ENCODE assay signal across 21 cellular contexts in the genomic region with DNA sequence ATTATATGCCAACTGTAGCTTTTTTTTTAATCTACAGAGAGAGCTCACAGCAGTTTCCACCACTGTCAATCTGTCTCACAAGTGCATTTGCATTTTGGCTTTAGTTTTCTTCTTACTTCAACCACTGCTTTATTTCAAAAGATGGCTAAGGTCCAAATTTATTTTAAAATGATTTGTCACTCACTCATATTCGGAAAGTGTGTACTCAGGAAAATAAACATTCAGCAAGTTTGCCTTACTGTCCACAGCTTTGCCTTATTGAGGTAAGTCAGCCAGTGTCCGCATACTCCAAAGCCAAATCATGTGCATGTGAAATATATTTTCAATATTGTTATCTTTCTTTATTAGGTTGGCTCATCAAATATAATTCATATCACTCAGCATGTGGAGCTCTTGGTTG.
DNase-seq lines count a peak whose midpoint lies in the region; ATAC-seq, FAIRE-seq and TF ChIP-seq lines count a peak whose summit lies in the region.
"Had no signal": no experiment of that assay in that cellular context is flagged by ENCODE, and none has a peak within 500 bp of the region (broad histone marks: within the 10 kb centered on the region; RNA-seq: fewer than 3 reads in every experiment).

No MANE protein-coding gene starts in this region.

- H3K36me3 ChIP-seq in RWPE2 (ENCODE audit: low read depth), result no peaks in the 10 kb centered on the region
- H3K36me3 ChIP-seq in CD8-positive, alpha-beta memory T cell (ENCODE audit: insufficient read depth, low read length), result no peaks in the 10 kb centered on the region
- H3K36me3 ChIP-seq: BLaER1 treated with 17β-estradiol and CSF1 and Interleukin-3, amounts not matched to agents 10 nM and 100 nM had no signal

- DNase-seq in A549 (ENCODE audit: low read depth in 1 of 2, low spot score in 1 of 2) (no peak), RWPE2 (ENCODE audit: low spot score) (no peak), epithelial cell of prostate (ENCODE audit: low read depth, low spot score) (no peak), superior temporal gyrus (ENCODE audit: extremely low spot score) (no peak)
- DNase-seq in CD8-positive, alpha-beta memory T cell, result no peak
- no peak for DNase-seq in activated naive CD8-positive, alpha-beta T cell treated with anti-CD3 and anti-CD28 coated beads for 36 hours
- DNase-seq: 8988T; CD4-positive, CD25-positive, alpha-beta regulatory T cell; DMS153; DMS79; GDM1; GOT3; H7; HFFc6 had no signal

- H3K9me3 ChIP-seq in A549 (no peaks in the 10 kb centered on the region), RWPE2 (ENCODE audit: severe bottlenecking) (no peaks in the 10 kb centered on the region)
- no peaks in the 10 kb centered on the region for H3K9me3 ChIP-seq in CD8-positive, alpha-beta memory T cell (ENCODE audit: low read length)
- H3K9me3 ChIP-seq: BLaER1 treated with 17β-estradiol and CSF1 and Interleukin-3, amounts not matched to agents 10 nM and 100 nM had no signal

- H3K27ac ChIP-seq in A549 (no peak overlapping the region), RWPE2 (ENCODE audit: poor library complexity, severe bottlenecking) (peak overlapping the region; percentile 45), epithelial cell of prostate (peak overlapping the region; percentile 49)
- H3K27ac ChIP-seq in CD8-positive, alpha-beta memory T cell (ENCODE audit: low read depth, low read length), result no peak overlapping the region
- H3K27ac ChIP-seq: BLaER1 treated with 17β-estradiol and CSF1 and Interleukin-3, amounts not matched to agents 10 nM and 100 nM; HL-60 had no signal

- WGBS in A549 (ENCODE audit: missing lambda C conversion rate), result 36% methylated on average over 2 of the region's 2 CpGs

- no peak for TF ChIP-seq RAD21 in A549 (conservative IDR thresholded peaks at IDR 0.05 in 1 of 2, IDR thresholded peaks at IDR 0.05 in 1 of 2)

- CTCF ChIA-PET in A549 (lab: Yijun Ruan, JAX), result no interaction called here
- CTCF ChIA-PET in CD8-positive, alpha-beta memory T cell (lab: Charles Lee), result no interaction called here

- H3K4me1 Mint-ChIP-seq in nephron, result no peaks in the 10 kb centered on the region
- H3K4me1 Mint-ChIP-seq in CD8-positive, alpha-beta memory T cell, result no peaks in the 10 kb centered on the region
- no peaks in the 10 kb centered on the region for H3K4me1 Mint-ChIP-seq in activated naive CD8-positive, alpha-beta T cell treated with anti-CD3 and anti-CD28 coated beads for 36 hours
- H3K4me1 Mint-ChIP-seq: B cell; CD4-positive, CD25-positive, alpha-beta regulatory T cell had no signal

- H3K4me1 ChIP-seq in A549, result peaks cover 24% of the 10 kb centered on the region; the same call in 2 of the 3 replicates
- H3K4me1 ChIP-seq in RWPE2 (ENCODE audit: insufficient read depth, poor library complexity, severe bottlenecking), result peaks cover 14% of the 10 kb centered on the region
- H3K4me1 ChIP-seq in CD8-positive, alpha-beta memory T cell (ENCODE audit: insufficient read depth, low read length), result no peaks in the 10 kb centered on the region
- H3K4me1 ChIP-seq: BLaER1 treated with 17β-estradiol and CSF1 and Interleukin-3, amounts not matched to agents 10 nM and 100 nM had no signal

- H3K4me3 Mint-ChIP-seq in nephron, result no peak overlapping the region
- no peak overlapping the region for H3K4me3 Mint-ChIP-seq in CD8-positive, alpha-beta memory T cell
- H3K4me3 Mint-ChIP-seq in activated naive CD8-positive, alpha-beta T cell treated with anti-CD3 and anti-CD28 coated beads for 36 hours, result no peak overlapping the region
- H3K4me3 Mint-ChIP-seq: B cell; CD4-positive, CD25-positive, alpha-beta regulatory T cell; HFFc6 had no signal

- no peak for FAIRE-seq in A549 (lab: Jason Lieb, UNC)
- FAIRE-seq: GM12892, GM18507 had no signal

- H3K27ac Mint-ChIP-seq in nephron, result peak overlapping the region in 2 of 3 experiments; percentile 35 to 40
- no peak overlapping the region for H3K27ac Mint-ChIP-seq in CD8-positive, alpha-beta memory T cell
- H3K27ac Mint-ChIP-seq in activated naive CD8-positive, alpha-beta T cell treated with anti-CD3 and anti-CD28 coated beads for 36 hours, result no peak overlapping the region
- H3K27ac Mint-ChIP-seq: B cell; CD4-positive, CD25-positive, alpha-beta regulatory T cell; HFFc6 had no signal

- TF ChIP-seq POLR2A in A549 (IDR thresholded peaks at IDR 0.05; ENCODE audit: low read length), result no peak

- H3K36me3 Mint-ChIP-seq in nephron (ENCODE audit: low read depth), result no peaks in the 10 kb centered on the region
- no peaks in the 10 kb centered on the region for H3K36me3 Mint-ChIP-seq in CD8-positive, alpha-beta memory T cell
- H3K36me3 Mint-ChIP-seq in activated naive CD8-positive, alpha-beta T cell treated with anti-CD3 and anti-CD28 coated beads for 36 hours, result no peaks in the 10 kb centered on the region
- H3K36me3 Mint-ChIP-seq: CD4-positive, CD25-positive, alpha-beta regulatory T cell had no signal

- H3K9me3 Mint-ChIP-seq in nephron, result peaks cover 3% of the 10 kb centered on the region
- peaks cover 0 to 3% (median 0%) of the 10 kb centered on the region in 5 donors for H3K9me3 Mint-ChIP-seq in CD8-positive, alpha-beta memory T cell
- H3K9me3 Mint-ChIP-seq in activated naive CD8-positive, alpha-beta T cell treated with anti-CD3 and anti-CD28 coated beads for 36 hours, result no peaks in the 10 kb centered on the region

- H3K27me3 Mint-ChIP-seq in nephron (ENCODE audit: low read depth), result no peaks in the 10 kb centered on the region
- H3K27me3 Mint-ChIP-seq in CD8-positive, alpha-beta memory T cell, result peaks cover 0 to 8% of the 10 kb centered on the region in 2 donors
- peaks cover 6% of the 10 kb centered on the region for H3K27me3 Mint-ChIP-seq in activated naive CD8-positive, alpha-beta T cell treated with anti-CD3 and anti-CD28 coated beads for 36 hours
- H3K27me3 Mint-ChIP-seq: B cell; CD4-positive, CD25-positive, alpha-beta regulatory T cell had no signal

- H3K4me2 ChIP-seq in A549, result peak overlapping the region; percentile 56; the same call in 2 of the 3 replicates
- H3K4me2 ChIP-seq: BLaER1 treated with 17β-estradiol and CSF1 and Interleukin-3, amounts not matched to agents 10 nM and 100 nM had no signal

- ATAC-seq in A549 (no peak), RWPE2 (ENCODE audit: low read depth) (no peak)
- ATAC-seq: HCT116 had no signal

- no peaks in the 10 kb centered on the region for H3K27me3 ChIP-seq in RWPE2 (ENCODE audit: insufficient read depth, poor library complexity, severe bottlenecking)
- H3K27me3 ChIP-seq in CD8-positive, alpha-beta memory T cell (ENCODE audit: insufficient read depth, low read length, poor library complexity, severe bottlenecking), result no peaks in the 10 kb centered on the region
- H3K27me3 ChIP-seq: BLaER1 treated with 17β-estradiol and CSF1 and Interleukin-3, amounts not matched to agents 10 nM and 100 nM had no signal

- POLR2A ChIA-PET in A549 (lab: Yijun Ruan, JAX), result no interaction called here
- POLR2A ChIA-PET in CD8-positive, alpha-beta memory T cell (lab: Charles Lee), result no interaction called here

- no peak overlapping the region for H3K4me3 ChIP-seq in A549
- H3K4me3 ChIP-seq in RWPE2 (ENCODE audit: severe bottlenecking), result no peak overlapping the region
- H3K4me3 ChIP-seq in CD8-positive, alpha-beta memory T cell (ENCODE audit: low read length), result no peak overlapping the region
- H3K4me3 ChIP-seq: BLaER1 treated with 17β-estradiol and CSF1 and Interleukin-3, amounts not matched to agents 10 nM and 100 nM had no signal

- TF ChIP-seq CTCF in A549 (IDR thresholded peaks at IDR 0.05) (no peak), RWPE2 (IDR thresholded peaks at IDR 0.05; ENCODE audit: poor library complexity, severe bottlenecking) (no peak), nephron (IDR thresholded peaks at IDR 0.05; ENCODE audit: unreplicated experiment in 3 of 3) (no peak)

- no peak for TF ChIP-seq EP300 in A549 (IDR thresholded peaks at IDR 0.05)

TF ChIP-seq in A549, 52 proteins besides CTCF, POLR2A, EP300 and RAD21:
- no peak for TF ChIP-seq RCOR1 (IDR thresholded peaks at IDR 0.05; ENCODE audit: low read depth, low read length)
- TF ChIP-seq HOXB5 (CRISPR knock-in tag; IDR thresholded peaks at IDR 0.05), result no peak
- TF ChIP-seq KDM5A (IDR thresholded peaks at IDR 0.05), result no peak
- no peak for TF ChIP-seq ESRRA (IDR thresholded peaks at IDR 0.05; ENCODE audit: borderline replicate concordance, low read length)
- no peak for TF ChIP-seq NPAS2 (CRISPR knock-in tag; IDR thresholded peaks at IDR 0.05; ENCODE audit: borderline replicate concordance)
- no peak for TF ChIP-seq MAFK (IDR thresholded peaks at IDR 0.05; ENCODE audit: partially characterized antibody)
- no peak for TF ChIP-seq EHF (CRISPR knock-in tag; IDR thresholded peaks at IDR 0.05)
- no peak for TF ChIP-seq BHLHE40 (IDR thresholded peaks at IDR 0.05; ENCODE audit: low read depth, low read length)
- no peak for TF ChIP-seq ZC3H11A (IDR thresholded peaks at IDR 0.05)
- no peak for TF ChIP-seq CEBPB (IDR thresholded peaks at IDR 0.05)

Comparison
In these comparisons a context has a peak if more than half of its experiments do, and no peak if none do; other contexts are left out.
1. H3K27ac ChIP-seq: peak in RWPE2 (single experiment) and epithelial cell of prostate (single experiment); none in A549 (0 of 2) and CD8-positive, alpha-beta memory T cell (single experiment).
2. H3K27ac Mint-ChIP-seq: peak in nephron (2 of 3); none in CD8-positive, alpha-beta memory T cell (0 of 8) and activated naive CD8-positive, alpha-beta T cell treated with anti-CD3 and anti-CD28 coated beads for 36 hours (single experiment).